ENCODE assay signal across 1 cellular context in the genomic region with DNA sequence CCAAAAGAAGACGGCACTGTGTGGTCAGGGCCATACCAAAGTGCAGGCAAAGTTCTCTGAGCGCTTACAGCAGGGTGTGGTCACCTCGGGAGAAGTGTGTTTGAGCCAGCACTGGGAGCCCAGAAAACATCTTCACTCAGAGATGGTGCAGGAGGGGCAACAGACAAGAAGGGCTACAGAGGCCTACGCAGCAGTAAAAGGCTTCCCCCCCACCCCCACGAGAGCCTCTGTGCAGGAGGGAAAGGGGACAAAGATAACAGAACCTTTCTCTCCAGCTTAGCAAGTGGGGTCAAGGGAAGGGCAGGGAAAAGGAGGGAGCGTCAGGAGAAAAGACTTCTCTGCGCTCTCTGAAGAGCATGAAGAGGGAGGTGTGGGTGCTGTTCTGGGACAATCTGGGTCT.
TF ChIP-seq lines count a peak whose summit lies in the region.

No MANE protein-coding gene starts in this region.

TF ChIP-seq in HepG2, 621 proteins besides CTCF, POLR2A, EP300 and RAD21:
- TF ChIP-seq ONECUT2 (CRISPR knock-in tag; IDR thresholded peaks at IDR 0.05) (no peak), ZNF7 (CRISPR knock-in tag; IDR thresholded peaks at IDR 0.05) (peak; percentile 76), ZNF839 (CRISPR knock-in tag; IDR thresholded peaks at IDR 0.05; ENCODE audit: borderline replicate concordance) (no peak), ARNT2 (CRISPR knock-in tag; IDR thresholded peaks at IDR 0.05; ENCODE audit: low read depth) (0 out of 2 replicates have a peak, but pooled peaks have one; percentile 25)
